ENCODE assay signal across 1 cellular context in the genomic region with DNA sequence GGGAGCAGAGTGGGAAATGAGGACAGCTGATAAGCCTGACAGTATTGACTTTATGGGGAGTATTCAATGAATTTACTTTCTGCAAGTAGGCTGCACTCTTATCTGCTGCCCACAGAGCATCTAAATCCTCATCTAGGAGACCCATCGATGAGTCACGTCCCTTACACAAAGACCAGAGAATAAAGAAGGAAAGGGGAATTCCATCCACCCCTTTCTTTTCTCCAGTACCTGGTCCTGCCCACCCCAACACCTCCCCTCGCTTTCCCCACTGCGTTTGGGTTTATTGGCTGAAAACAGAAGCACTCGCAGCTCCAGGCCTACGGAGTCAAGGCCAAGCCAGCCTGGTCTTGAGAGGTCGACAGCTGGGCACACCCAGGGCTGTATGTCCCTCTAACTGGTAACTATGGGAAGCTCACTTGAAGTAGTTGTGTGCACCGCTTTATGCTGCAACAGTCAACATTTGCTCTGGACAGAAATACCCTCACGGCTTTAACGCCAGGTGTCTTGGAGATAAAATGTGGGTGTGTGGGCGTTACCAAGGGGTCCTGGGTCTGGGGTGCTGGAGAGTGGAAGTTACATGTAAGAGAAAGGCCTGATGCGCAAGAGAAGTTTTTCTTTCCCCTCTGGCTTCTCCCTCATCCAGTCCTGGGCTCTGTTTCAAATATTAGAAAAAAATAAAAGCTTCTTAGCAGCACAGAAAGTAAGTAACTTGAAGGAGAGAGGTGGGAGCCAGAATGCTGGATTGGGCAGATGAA.
TF ChIP-seq lines count a peak whose summit lies in the region.

No MANE protein-coding gene starts in this region.

TF ChIP-seq in HepG2, 621 proteins besides CTCF, POLR2A, EP300 and RAD21:
- TF ChIP-seq ZNF652 (CRISPR knock-in tag; IDR thresholded peaks at IDR 0.05; ENCODE audit: borderline replicate concordance, low read depth) (no peak), CBX1 (IDR thresholded peaks at IDR 0.05; ENCODE audit: low read depth) (no peak), ZFP90 (CRISPR knock-in tag; IDR thresholded peaks at IDR 0.05; ENCODE audit: borderline replicate concordance) (no peak), REPIN1 (CRISPR knock-in tag; IDR thresholded peaks at IDR 0.05; ENCODE audit: borderline replicate concordance, low read depth) (no peak), HNRNPH1 (optimal IDR thresholded peaks at IDR 0.05; ENCODE audit: low read depth, low read length) (no peak), EEA1 (CRISPR knock-in tag; IDR thresholded peaks at IDR 0.05; ENCODE audit: borderline replicate concordance) (no peak), ZEB1 (IDR thresholded peaks at IDR 0.05; ENCODE audit: insufficient replicate concordance, low read depth) (no peak), ZNF709 (CRISPR knock-in tag; IDR thresholded peaks at IDR 0.05) (no peak), TOE1 (CRISPR knock-in tag; IDR thresholded peaks at IDR 0.05) (no peak), MAFF (IDR thresholded peaks at IDR 0.05; ENCODE audit: low read depth, low read length) (no peak), HOXA7 (CRISPR knock-in tag; IDR thresholded peaks at IDR 0.05) (no peak), ZNF180 (CRISPR knock-in tag; IDR thresholded peaks at IDR 0.05; ENCODE audit: borderline replicate concordance, low read depth) (no peak)
- TF ChIP-seq, protein P1, sequence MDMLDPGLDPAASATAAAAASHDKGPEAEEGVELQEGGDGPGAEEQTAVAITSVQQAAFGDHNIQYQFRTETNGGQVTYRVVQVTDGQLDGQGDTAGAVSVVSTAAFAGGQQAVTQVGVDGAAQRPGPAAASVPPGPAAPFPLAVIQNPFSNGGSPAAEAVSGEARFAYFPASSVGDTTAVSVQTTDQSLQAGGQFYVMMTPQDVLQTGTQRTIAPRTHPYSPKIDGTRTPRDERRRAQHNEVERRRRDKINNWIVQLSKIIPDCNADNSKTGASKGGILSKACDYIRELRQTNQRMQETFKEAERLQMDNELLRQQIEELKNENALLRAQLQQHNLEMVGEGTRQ (IDR thresholded peaks at IDR 0.05; ENCODE audit: low read depth, low read length), result no peak
- TF ChIP-seq, protein P1 (CRISPR knock-in tag; IDR thresholded peaks at IDR 0.05; ENCODE audit: borderline replicate concordance), result no peak
- TF ChIP-seq, protein P2, sequence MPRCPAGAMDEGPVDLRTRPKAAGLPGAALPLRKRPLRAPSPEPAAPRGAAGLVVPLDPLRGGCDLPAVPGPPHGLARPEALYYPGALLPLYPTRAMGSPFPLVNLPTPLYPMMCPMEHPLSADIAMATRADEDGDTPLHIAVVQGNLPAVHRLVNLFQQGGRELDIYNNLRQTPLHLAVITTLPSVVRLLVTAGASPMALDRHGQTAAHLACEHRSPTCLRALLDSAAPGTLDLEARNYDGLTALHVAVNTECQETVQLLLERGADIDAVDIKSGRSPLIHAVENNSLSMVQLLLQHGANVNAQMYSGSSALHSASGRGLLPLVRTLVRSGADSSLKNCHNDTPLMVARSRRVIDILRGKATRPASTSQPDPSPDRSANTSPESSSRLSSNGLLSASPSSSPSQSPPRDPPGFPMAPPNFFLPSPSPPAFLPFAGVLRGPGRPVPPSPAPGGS (CRISPR knock-in tag; IDR thresholded peaks at IDR 0.05), result no peak
- TF ChIP-seq, protein P3, sequence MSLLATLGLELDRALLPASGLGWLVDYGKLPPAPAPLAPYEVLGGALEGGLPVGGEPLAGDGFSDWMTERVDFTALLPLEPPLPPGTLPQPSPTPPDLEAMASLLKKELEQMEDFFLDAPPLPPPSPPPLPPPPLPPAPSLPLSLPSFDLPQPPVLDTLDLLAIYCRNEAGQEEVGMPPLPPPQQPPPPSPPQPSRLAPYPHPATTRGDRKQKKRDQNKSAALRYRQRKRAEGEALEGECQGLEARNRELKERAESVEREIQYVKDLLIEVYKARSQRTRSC (CRISPR knock-in tag; IDR thresholded peaks at IDR 0.05; ENCODE audit: low read depth), result no peak
- TF ChIP-seq, protein P4, sequence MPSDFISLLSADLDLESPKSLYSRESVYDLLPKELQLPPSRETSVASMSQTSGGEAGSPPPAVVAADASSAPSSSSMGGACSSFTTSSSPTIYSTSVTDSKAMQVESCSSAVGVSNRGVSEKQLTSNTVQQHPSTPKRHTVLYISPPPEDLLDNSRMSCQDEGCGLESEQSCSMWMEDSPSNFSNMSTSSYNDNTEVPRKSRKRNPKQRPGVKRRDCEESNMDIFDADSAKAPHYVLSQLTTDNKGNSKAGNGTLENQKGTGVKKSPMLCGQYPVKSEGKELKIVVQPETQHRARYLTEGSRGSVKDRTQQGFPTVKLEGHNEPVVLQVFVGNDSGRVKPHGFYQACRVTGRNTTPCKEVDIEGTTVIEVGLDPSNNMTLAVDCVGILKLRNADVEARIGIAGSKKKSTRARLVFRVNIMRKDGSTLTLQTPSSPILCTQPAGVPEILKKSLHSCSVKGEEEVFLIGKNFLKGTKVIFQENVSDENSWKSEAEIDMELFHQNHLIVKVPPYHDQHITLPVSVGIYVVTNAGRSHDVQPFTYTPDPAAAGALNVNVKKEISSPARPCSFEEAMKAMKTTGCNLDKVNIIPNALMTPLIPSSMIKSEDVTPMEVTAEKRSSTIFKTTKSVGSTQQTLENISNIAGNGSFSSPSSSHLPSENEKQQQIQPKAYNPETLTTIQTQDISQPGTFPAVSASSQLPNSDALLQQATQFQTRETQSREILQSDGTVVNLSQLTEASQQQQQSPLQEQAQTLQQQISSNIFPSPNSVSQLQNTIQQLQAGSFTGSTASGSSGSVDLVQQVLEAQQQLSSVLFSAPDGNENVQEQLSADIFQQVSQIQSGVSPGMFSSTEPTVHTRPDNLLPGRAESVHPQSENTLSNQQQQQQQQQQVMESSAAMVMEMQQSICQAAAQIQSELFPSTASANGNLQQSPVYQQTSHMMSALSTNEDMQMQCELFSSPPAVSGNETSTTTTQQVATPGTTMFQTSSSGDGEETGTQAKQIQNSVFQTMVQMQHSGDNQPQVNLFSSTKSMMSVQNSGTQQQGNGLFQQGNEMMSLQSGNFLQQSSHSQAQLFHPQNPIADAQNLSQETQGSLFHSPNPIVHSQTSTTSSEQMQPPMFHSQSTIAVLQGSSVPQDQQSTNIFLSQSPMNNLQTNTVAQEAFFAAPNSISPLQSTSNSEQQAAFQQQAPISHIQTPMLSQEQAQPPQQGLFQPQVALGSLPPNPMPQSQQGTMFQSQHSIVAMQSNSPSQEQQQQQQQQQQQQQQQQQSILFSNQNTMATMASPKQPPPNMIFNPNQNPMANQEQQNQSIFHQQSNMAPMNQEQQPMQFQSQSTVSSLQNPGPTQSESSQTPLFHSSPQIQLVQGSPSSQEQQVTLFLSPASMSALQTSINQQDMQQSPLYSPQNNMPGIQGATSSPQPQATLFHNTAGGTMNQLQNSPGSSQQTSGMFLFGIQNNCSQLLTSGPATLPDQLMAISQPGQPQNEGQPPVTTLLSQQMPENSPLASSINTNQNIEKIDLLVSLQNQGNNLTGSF (CRISPR knock-in tag; IDR thresholded peaks at IDR 0.05), result no peak
